In the genomic region with DNA sequence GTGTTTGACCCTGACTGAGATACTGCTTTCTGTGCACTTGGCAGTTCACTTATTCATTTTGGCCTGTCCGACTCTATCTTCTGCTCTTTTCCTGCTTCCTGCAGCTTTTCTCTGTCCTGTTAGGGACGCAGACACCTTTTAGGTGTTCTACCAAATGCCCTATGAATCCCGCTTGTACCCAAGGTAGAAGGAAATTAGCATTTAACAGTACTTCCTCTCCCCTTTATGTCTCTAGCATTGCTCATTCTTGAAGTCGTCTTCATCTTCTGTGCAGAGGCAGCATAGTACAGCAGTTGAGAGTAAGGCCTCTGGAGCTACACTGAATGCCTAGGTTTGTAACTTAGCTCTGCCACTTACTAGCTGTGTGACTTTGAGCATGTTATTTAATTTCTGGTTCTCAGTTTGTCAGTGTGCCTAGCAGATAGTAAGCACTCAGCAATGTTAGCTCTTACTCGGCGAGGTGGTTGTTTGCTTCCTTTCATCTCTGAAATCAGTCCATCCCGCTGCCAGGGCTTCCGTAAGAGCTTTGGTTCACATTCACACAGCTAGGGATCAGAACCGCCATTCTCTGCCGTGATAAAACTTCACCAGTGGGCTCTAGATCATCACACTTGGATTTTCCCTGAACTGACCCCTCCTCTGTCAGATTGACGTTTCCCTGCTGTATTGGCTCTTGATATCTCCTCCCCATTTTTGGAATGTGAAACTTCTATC, we compare ENCODE assay signal across 10 cellular contexts. TPM values are rescaled to one million over a fixed set of nuclear protein-coding genes. Genes with fewer than 3 reads are reported as not detected.
DNase-seq lines count a peak whose midpoint lies in the region; ATAC-seq and TF ChIP-seq lines count a peak whose summit lies in the region.
"Had no signal": no experiment of that assay in that cellular context is flagged by ENCODE, and none has a peak within 500 bp of the region (broad histone marks: within the 10 kb centered on the region; RNA-seq: fewer than 3 reads in every experiment).

No MANE protein-coding gene starts in this region.

- no peak overlapping the region for H2BK120ac ChIP-seq in IMR-90 (ENCODE audit: low read depth, low read length)

- TSS peak; percentile 41 for BruUV-seq in IMR-90 (replicated peaks; lab: Mats Ljungman, UMichigan)

- TF ChIP-seq CTCF in 22Rv1 (IDR thresholded peaks at IDR 0.05) (no peak), IMR-90 (conservative IDR thresholded peaks at IDR 0.05; ENCODE audit: low read depth, low read length) (no peak), brain (conservative IDR thresholded peaks at IDR 0.05) (no peak), mesothelial cell of epicardium (IDR thresholded peaks at IDR 0.05; ENCODE audit: unreplicated experiment) (no peak), lower leg skin (IDR thresholded peaks at IDR 0.05) (no peak)

- H3K4me3 Mint-ChIP-seq in brain (peak overlapping the region; percentile 99 to 100 (median 100)), mesothelial cell of epicardium (peak overlapping the region; percentile 95)

- H2AFZ ChIP-seq in IMR-90 (replicated peaks; ENCODE audit: low read length, poor library complexity), result no peak overlapping the region

- H2AK5ac ChIP-seq in IMR-90 (ENCODE audit: low read depth, low read length), result no peak overlapping the region

- in situ Hi-C loops in IMR-90 (cut with MboI; ENCODE audit: low sequenced_read_pairs), result no loop called here

- H3K56ac ChIP-seq in IMR-90 (ENCODE audit: extremely low read depth, insufficient read depth, low read length), result no peak overlapping the region; the same call in 1 of the 2 replicates

- peak overlapping the region; percentile 83 for H3K4me3 ChIP-seq in IMR-90 (ENCODE audit: insufficient read depth, low read depth, low read length)
- H3K4me3 ChIP-seq in lower leg skin (ENCODE audit: low read depth, poor library complexity, severe bottlenecking), result no peak overlapping the region

- H3K27me3 Mint-ChIP-seq in brain, result peaks cover 6% of the 10 kb centered on the region
- H3K27me3 Mint-ChIP-seq in mesothelial cell of epicardium (ENCODE audit: low read depth), result no peaks in the 10 kb centered on the region

- H3K9me3 ChIP-seq in IMR-90 (ENCODE audit: control insufficient read depth, insufficient read depth, low read length), result no peaks in the 10 kb centered on the region

- TF ChIP-seq POLR2A in IMR-90 (IDR thresholded peaks at IDR 0.05; ENCODE audit: low read depth, low read length), result no peak
- TF ChIP-seq POLR2A in lower leg skin (IDR thresholded peaks at IDR 0.05), result no peak

- H3K9ac ChIP-seq in IMR-90 (ENCODE audit: low read depth, low read length), result peak overlapping the region; percentile 86

- TF ChIP-seq RAD21 in IMR-90 (IDR thresholded peaks at IDR 0.05; ENCODE audit: low read length), result no peak

- H3K4me1 Mint-ChIP-seq in brain, result peaks cover 52% of the 10 kb centered on the region
- peaks cover 27% of the 10 kb centered on the region for H3K4me1 Mint-ChIP-seq in mesothelial cell of epicardium

- H3K4me2 ChIP-seq in IMR-90 (ENCODE audit: low read depth, low read length), result peak overlapping the region; percentile 89

- 87% methylated on average over 3 of the region's 11 CpGs; no CpG with 5 or more reads in 1 of the 2 experiments for WGBS in IMR-90 (ENCODE audit: extremely low coverage in 2 of 2, insufficient read length in 1 of 2), 2 experiments
- 60 to 62% methylated on average over 11 of the region's 11 CpGs for WGBS in lower leg skin, 2 donors

- CTCF ChIA-PET in IMR-90 (lab: Yijun Ruan, JAX), result interaction anchor here (0.9 to 1.3 kb wide), 2 partner anchors 9 to 11 kb away, joined by 3 to 6 read pairs; no protein-coding TSS in a partner anchor

- peak overlapping the region; percentile 88; the same call in 1 of the 2 replicates for H3K14ac ChIP-seq in IMR-90 (replicated peaks; ENCODE audit: low read depth, low read length)

- dilution Hi-C loops in IMR-90 (cut with HindIII; ENCODE audit: low sequenced_read_pairs, unreplicated experiment), result no loop called here

- no peak for DNase-seq in IMR-90
- no peak for DNase-seq in mesothelial cell of epicardium (ENCODE audit: low spot score in 2 of 2, unreplicated experiment in 2 of 2)
- DNase-seq in lower leg skin (ENCODE audit: low spot score in 2 of 2), result no peak
- DNase-seq in cortex of kidney (lab: John Stamatoyannopoulos, UW), result no peak
- DNase-seq: NCI-H524 had no signal

- peak overlapping the region; percentile 85; the same call in 1 of the 2 replicates for H3K4ac ChIP-seq in IMR-90 (ENCODE audit: low read depth, low read length)

- H3K27ac Mint-ChIP-seq in brain, result peak overlapping the region; percentile 65 to 100 (median 99)
- H3K27ac Mint-ChIP-seq in mesothelial cell of epicardium, result peak overlapping the region; percentile 96

- intact Hi-C loops in IMR-90 (cut with micrococcal nuclease), result no loop called here
- intact Hi-C loops in lower leg skin (cut with DNase I; ENCODE audit: low total_unique reads), result no loop called here

- no peak overlapping the region for H3K18ac ChIP-seq in IMR-90 (ENCODE audit: low read depth, low read length)

- peaks cover 14% of the 10 kb centered on the region for H3K9me1 ChIP-seq in IMR-90 (ENCODE audit: insufficient read depth, low read length)

- H4K91ac ChIP-seq in IMR-90 (ENCODE audit: insufficient read depth, low read depth, low read length), result no peak overlapping the region

- peak overlapping the region; percentile 87 for H3K23ac ChIP-seq in IMR-90 (ENCODE audit: low read depth, low read length)

- H3K27me3 ChIP-seq in IMR-90 (ENCODE audit: control insufficient read depth, insufficient read depth, low read length), result no peaks in the 10 kb centered on the region

- peak overlapping the region; percentile 88 for H2AK9ac ChIP-seq in IMR-90 (replicated peaks; ENCODE audit: low read depth, low read length, poor library complexity)

- peaks cover 14 to 63% of the 10 kb centered on the region in 2 experiments for H3K79me1 ChIP-seq in IMR-90 (ENCODE audit: low read depth in 1 of 2, low read length in 2 of 2)

- ATAC-seq in IMR-90 (ENCODE audit: low read depth), result no peak
- no peak for ATAC-seq in HG02571 (IDR thresholded peaks at IDR 0.05; ENCODE audit: unreplicated experiment)
- no peak for ATAC-seq in HG03280 (IDR thresholded peaks at IDR 0.05; ENCODE audit: unreplicated experiment)

- H3K4me1 ChIP-seq in IMR-90 (ENCODE audit: control insufficient read depth, insufficient read depth, low read length), result peaks cover 7% of the 10 kb centered on the region

- H3K36me3 ChIP-seq in IMR-90 (ENCODE audit: control insufficient read depth, insufficient read depth, low read length), result peaks cover 9% of the 10 kb centered on the region

- no peak overlapping the region for H4K8ac ChIP-seq in IMR-90 (ENCODE audit: low read depth in 2 of 2, low read length in 2 of 2)

- H2BK5ac ChIP-seq in IMR-90 (ENCODE audit: low read depth, low read length, poor library complexity, severe bottlenecking), result no peak overlapping the region

- no peak overlapping the region for H2BK15ac ChIP-seq in IMR-90 (ENCODE audit: low read depth, low read length)

- peaks cover 0 to 3% (median 0%) of the 10 kb centered on the region in 5 experiments for H3K9me3 Mint-ChIP-seq in brain
- H3K9me3 Mint-ChIP-seq in mesothelial cell of epicardium, result no peaks in the 10 kb centered on the region

- H2BK20ac ChIP-seq in IMR-90 (ENCODE audit: low read depth, low read length), result no peak overlapping the region

- H3K27ac ChIP-seq in 22Rv1 (peak overlapping the region; percentile 95), IMR-90 (ENCODE audit: insufficient read depth, low read length) (peak overlapping the region; percentile 83; the same call in 1 of the 2 replicates)

- no peak overlapping the region for H4K5ac ChIP-seq in IMR-90 (ENCODE audit: low read depth, low read length)

- H3K36me3 Mint-ChIP-seq in brain (peaks cover 15% of the 10 kb centered on the region), mesothelial cell of epicardium (no peaks in the 10 kb centered on the region)

- POLR2A ChIA-PET in IMR-90 (lab: Charles Lee; ENCODE audit: unreplicated experiment), result no interaction called here

- peaks cover 63% of the 10 kb centered on the region for H4K20me1 ChIP-seq in IMR-90 (ENCODE audit: insufficient read depth, low read length)

RNA-seq across cellular contexts. Expression of a gene that starts 1.4 kb away (rescaled TPM):
- 557 and 575 TPM in 2 replicates for total RNA-seq in IMR-90 (2012; rRNA removed)
- 321 and 329 TPM in 2 replicates for polyA plus RNA-seq in IMR-90 (2012; rRNA removed)
- 226 and 323 TPM in 2 replicates for polyA plus RNA-seq in IMR-90 (2012; cell fraction: cytosol; rRNA removed)
- 107 and 114 TPM in 2 replicates for polyA plus RNA-seq in IMR-90 (2012; cell fraction: nucleus; rRNA removed; ENCODE audit: low replicate concordance)
- 304 TPM for polyA plus RNA-seq in brain (ENCODE audit: insufficient read depth, low read depth, low replicate concordance)
- total RNA-seq in mesothelial cell of epicardium, result 217 to 220 TPM (median 218 TPM) in 3 replicates
- total RNA-seq in lower leg skin, result 100 to 1,000 TPM; 141 to 173 (median 156) TPM

RNA-seq across cellular contexts. Expression of a gene that starts 2.4 kb away (rescaled TPM):
- total RNA-seq in IMR-90 (2012; rRNA removed), result 13.1 and 14.4 TPM in 2 replicates
- 18.4 and 23.1 TPM in 2 replicates for polyA plus RNA-seq in IMR-90 (2012; rRNA removed)
- 18.4 and 22.8 TPM in 2 replicates for polyA plus RNA-seq in IMR-90 (2012; cell fraction: cytosol; rRNA removed)
- 5.8 and 9.0 TPM in 2 replicates for polyA plus RNA-seq in IMR-90 (2012; cell fraction: nucleus; rRNA removed; ENCODE audit: low replicate concordance)
- polyA plus RNA-seq in brain (ENCODE audit: insufficient read depth, low read depth, low replicate concordance), result 44.5 TPM
- total RNA-seq in mesothelial cell of epicardium, result 5.9 to 6.9 TPM (median 6.6 TPM) in 3 replicates
- total RNA-seq in lower leg skin, result 10 to 100 TPM in 3 of 4 donors, 1 to 10 TPM in 1; 9.7 to 30.2 (median 23.3) TPM

RNA-seq across cellular contexts. Expression of a gene that starts 21.4 kb away (rescaled TPM):
- total RNA-seq in IMR-90 (2012; rRNA removed) (18.9 and 19.7 TPM in 2 replicates), mesothelial cell of epicardium (29.8 to 34.3 TPM (median 34.2 TPM) in 3 replicates), lower leg skin (10 to 100 TPM in 2 of 4 donors, 1 to 10 TPM in 2; 9.6 to 18.1 (median 12.8) TPM)
- polyA plus RNA-seq in IMR-90 (2012; rRNA removed) (16.9 and 17.8 TPM in 2 replicates), brain (ENCODE audit: insufficient read depth, low read depth, low replicate concordance) (15.5 TPM)
- 10.8 and 12.0 TPM in 2 replicates for polyA plus RNA-seq in IMR-90 (2012; cell fraction: cytosol; rRNA removed)
- 36.5 and 44.1 TPM in 2 replicates for polyA plus RNA-seq in IMR-90 (2012; cell fraction: nucleus; rRNA removed; ENCODE audit: low replicate concordance)

RNA-seq across cellular contexts. Expression of a gene that starts 33.1 kb away (rescaled TPM):
- total RNA-seq in IMR-90 (2012; rRNA removed) (not detected in 2 replicates), mesothelial cell of epicardium (not detected in 3 replicates), lower leg skin (not detected)
- polyA plus RNA-seq in IMR-90 (2012; rRNA removed) (not detected in 2 replicates), brain (ENCODE audit: insufficient read depth, low read depth, low replicate concordance) (not detected)
- polyA plus RNA-seq in IMR-90 (2012; cell fraction: cytosol; rRNA removed), result not detected in 2 replicates
- not detected in 2 replicates for polyA plus RNA-seq in IMR-90 (2012; cell fraction: nucleus; rRNA removed; ENCODE audit: low replicate concordance)
- total RNA-seq: myocyte had no signal

RNA-seq across cellular contexts. Expression of a gene that starts 48.8 kb away (rescaled TPM):
- total RNA-seq in IMR-90 (2012; rRNA removed) (0.54 and 0.83 TPM in 2 replicates), mesothelial cell of epicardium (7.6 to 8.1 TPM (median 7.8 TPM) in 3 replicates), lower leg skin (1 to 10 TPM; 2.9 to 4.1 (median 3.3) TPM)
- polyA plus RNA-seq in IMR-90 (2012; rRNA removed) (3.4 and 3.7 TPM in 2 replicates), brain (ENCODE audit: insufficient read depth, low read depth, low replicate concordance) (19.7 TPM)
- polyA plus RNA-seq in IMR-90 (2012; cell fraction: cytosol; rRNA removed), result 1.5 and 2.1 TPM in 2 replicates
- 13.6 and 17.8 TPM in 2 replicates for polyA plus RNA-seq in IMR-90 (2012; cell fraction: nucleus; rRNA removed; ENCODE audit: low replicate concordance)
